Comparison of ENCODE assay signal across 13 cellular contexts in genomic region chr9:127885508-127886281, GRCh38. TPM values are rescaled to one million over a fixed set of nuclear protein-coding genes. Genes with fewer than 3 reads are reported as not detected.
DNase-seq lines count a peak whose midpoint lies in the region; ATAC-seq and TF ChIP-seq lines count a peak whose summit lies in the region.
"Had no signal": no experiment of that assay in that cellular context is flagged by ENCODE, and none has a peak within 500 bp of the region (broad histone marks: within the 10 kb centered on the region; RNA-seq: fewer than 3 reads in every experiment).

No MANE protein-coding gene starts in this region.

- H3K9ac ChIP-seq in adipocyte (ENCODE audit: low read length) (peak overlapping the region; percentile 9), mesendoderm (ENCODE audit: low read length) (no peak overlapping the region)

- no peaks in the 10 kb centered on the region for H3K79me1 ChIP-seq in mesendoderm (ENCODE audit: low read length)

- 75% methylated on average over 13 of the region's 13 CpGs for WGBS in right cardiac atrium
- no CpG with 5 or more reads among the region's 13 CpGs for WGBS in mesendoderm (ENCODE audit: extremely low coverage, insufficient coverage, low lambda C conversion rate)
- WGBS in tibial nerve, 2 donors: 55 to 63% methylated on average over 8 to 13 of the region's 13 CpGs

- TF ChIP-seq POLR2A in tibial nerve (IDR thresholded peaks at IDR 0.05): no peak

- H3K18ac ChIP-seq in mesendoderm (ENCODE audit: low read length): no peak overlapping the region

- H3K4me2 ChIP-seq in mesendoderm (ENCODE audit: low read length): no peak overlapping the region

- TF ChIP-seq CTCF in tibial nerve (IDR thresholded peaks at IDR 0.05): no peak

- H2BK120ac ChIP-seq in mesendoderm (ENCODE audit: low read depth, low read length): no peak overlapping the region

- no peaks in the 10 kb centered on the region for H3K9me3 ChIP-seq in right cardiac atrium (ENCODE audit: control insufficient read depth, low read length)
- H3K9me3 ChIP-seq in adipocyte (ENCODE audit: control insufficient read depth, low read length): no peaks in the 10 kb centered on the region
- H3K9me3 ChIP-seq in tibial nerve: no peaks in the 10 kb centered on the region

- ATAC-seq in right cardiac atrium: no peak
- ATAC-seq in Right ventricle myocardium superior (ENCODE audit: poor library complexity): no peak
- ATAC-seq in HG03520 (IDR thresholded peaks at IDR 0.05; ENCODE audit: unreplicated experiment): no peak

- H3K4me1 ChIP-seq in right cardiac atrium (ENCODE audit: control insufficient read depth, insufficient read depth, low read length) (peaks cover 8% of the 10 kb centered on the region), adipocyte (ENCODE audit: control insufficient read depth, insufficient read depth, low read length) (peaks cover 8% of the 10 kb centered on the region), mesendoderm (ENCODE audit: control insufficient read depth, low read depth, low read length) (no peaks in the 10 kb centered on the region), tibial nerve (peaks cover 0 to 35% (median 14%) of the 10 kb centered on the region in 4 donors)

- H3K27me3 ChIP-seq in right cardiac atrium (ENCODE audit: control insufficient read depth, insufficient read depth): no peaks in the 10 kb centered on the region
- no peaks in the 10 kb centered on the region for H3K27me3 ChIP-seq in adipocyte (replicated peaks; ENCODE audit: control insufficient read depth, insufficient read depth, low read length)
- no peaks in the 10 kb centered on the region for H3K27me3 ChIP-seq in mesendoderm (ENCODE audit: insufficient read depth, low read length, poor library complexity)
- no peaks in the 10 kb centered on the region for H3K27me3 ChIP-seq in tibial nerve

- DNase-seq in right cardiac atrium (peak in 2 of 3 donors; percentile 17 to 28), Right ventricle myocardium superior (no peak), adipocyte (ENCODE audit: low read depth) (no peak), mesendoderm (no peak), tibial nerve (ENCODE audit: low spot score in 2 of 2) (no peak), cortex of kidney (lab: John Stamatoyannopoulos, UW) (no peak)
- DNase-seq in activated CD4-positive, alpha-beta T cell treated with anti-CD3 and anti-CD28 coated beads, Interleukin-2, amount 50 U/mL, for 48 hours: no peak
- DNase-seq: kidney, NCI-H187, NCI-H226, SHP77 treated with DMSO at 0.1 percent for 48 hours had no signal

- TF ChIP-seq EP300 in tibial nerve (IDR thresholded peaks at IDR 0.05): no peak

- no peak overlapping the region for H3K4ac ChIP-seq in mesendoderm (ENCODE audit: low read depth, low read length)

- H3K27ac ChIP-seq in right cardiac atrium (ENCODE audit: low read length) (no peak overlapping the region), mesendoderm (ENCODE audit: low read depth, low read length) (no peak overlapping the region), tibial nerve (peak overlapping the region in 3 of 4 donors; percentile 43 to 76 (median 63))
- H3K27ac ChIP-seq: HL-60 had no signal

- H2AK5ac ChIP-seq in mesendoderm (ENCODE audit: low read length): no peak overlapping the region

- no peak overlapping the region for H2BK5ac ChIP-seq in mesendoderm (ENCODE audit: low read length)

- H3K4me3 ChIP-seq in right cardiac atrium (ENCODE audit: low read length) (no peak overlapping the region), adipocyte (ENCODE audit: low read length) (no peak overlapping the region), mesendoderm (ENCODE audit: low read length) (no peak overlapping the region), tibial nerve (no peak overlapping the region)

- intact Hi-C loops in right cardiac atrium (cut with DNase I): no loop called here
- intact Hi-C loops in Right ventricle myocardium superior (cut with DNase I): no loop called here

- no peak overlapping the region for H4K5ac ChIP-seq in mesendoderm (ENCODE audit: low read length)

- no peak overlapping the region for H2BK15ac ChIP-seq in mesendoderm (replicated peaks; ENCODE audit: low read depth)

- H3K56ac ChIP-seq in mesendoderm (ENCODE audit: low read length): peak overlapping the region; percentile 2

- H3K23ac ChIP-seq in mesendoderm (ENCODE audit: low read length): no peak overlapping the region

- peaks cover 66% of the 10 kb centered on the region for H3K36me3 ChIP-seq in adipocyte (ENCODE audit: control insufficient read depth, insufficient read depth, low read length, severe bottlenecking)
- peaks cover 2% of the 10 kb centered on the region for H3K36me3 ChIP-seq in mesendoderm (ENCODE audit: control insufficient read depth, insufficient read depth, low read length)
- peaks cover 9 to 82% (median 24%) of the 10 kb centered on the region in 3 donors for H3K36me3 ChIP-seq in tibial nerve

- H3K79me2 ChIP-seq in mesendoderm (ENCODE audit: control insufficient read depth, insufficient read depth, low read length): no peaks in the 10 kb centered on the region

- H4K8ac ChIP-seq in mesendoderm (ENCODE audit: low read depth, low read length): no peak overlapping the region

RNA-seq across cellular contexts. Expression of gene AK1, which starts 8.2 kb away (rescaled TPM):
- 100 to 1,000 TPM; 630 to 722 (median 659) TPM for total RNA-seq in right cardiac atrium
- polyA plus RNA-seq in right cardiac atrium: 811 TPM
- total RNA-seq in Right ventricle myocardium superior: 932 TPM
- 24.5 TPM for polyA plus RNA-seq in mesendoderm (2013, experiment 1 of 2)
- polyA plus RNA-seq in mesendoderm (2013, experiment 2 of 2): 21.1 TPM
- 10 to 100 TPM; 29.9 to 65.1 (median 38.7) TPM for total RNA-seq in tibial nerve

RNA-seq across cellular contexts. Expression of gene ST6GALNAC6, which starts 13.7 kb away (rescaled TPM):
- 10 to 100 TPM; 60.1 to 73.7 (median 65.2) TPM for total RNA-seq in right cardiac atrium
- polyA plus RNA-seq in right cardiac atrium: 55.9 TPM
- 38.2 TPM for total RNA-seq in Right ventricle myocardium superior
- polyA plus RNA-seq in mesendoderm (2013, experiment 1 of 2): 11.0 TPM
- 11.5 TPM for polyA plus RNA-seq in mesendoderm (2013, experiment 2 of 2)
- 100 to 1,000 TPM; 108 to 193 (median 172) TPM for total RNA-seq in tibial nerve

RNA-seq across cellular contexts. Expression of gene ST6GALNAC4, which starts 31.1 kb away (rescaled TPM):
- total RNA-seq in right cardiac atrium: 10 to 100 TPM; 26.3 to 36.7 (median 32.3) TPM
- polyA plus RNA-seq in right cardiac atrium: 24.3 TPM
- 18.1 TPM for total RNA-seq in Right ventricle myocardium superior
- 12.3 TPM for polyA plus RNA-seq in mesendoderm (2013, experiment 1 of 2)
- polyA plus RNA-seq in mesendoderm (2013, experiment 2 of 2): 14.4 TPM
- 10 to 100 TPM; 23.9 to 70.5 (median 37.0) TPM for total RNA-seq in tibial nerve

RNA-seq across cellular contexts. Expression of gene ENG, which starts 31.2 kb away (rescaled TPM):
- total RNA-seq in right cardiac atrium (100 to 1,000 TPM; 275 to 462 (median 364) TPM), Right ventricle myocardium superior (118 TPM), tibial nerve (100 to 1,000 TPM in 1 of 4 donors, 10 to 100 TPM in 3; 24.9 to 137 (median 85.6) TPM)
- polyA plus RNA-seq in right cardiac atrium: 362 TPM
- polyA plus RNA-seq in mesendoderm (2013, experiment 1 of 2): 5.9 TPM
- 5.4 TPM for polyA plus RNA-seq in mesendoderm (2013, experiment 2 of 2)

RNA-seq across cellular contexts. Expression of gene PIP5KL1, which starts 44.9 kb away (rescaled TPM):
- total RNA-seq in right cardiac atrium: 1 to 10 TPM in 1 of 4 donors, under 1 TPM in 1, not detected in 2; 0.29 to 1.3 TPM
- polyA plus RNA-seq in right cardiac atrium: 0.29 TPM
- total RNA-seq in Right ventricle myocardium superior: 0.48 TPM
- polyA plus RNA-seq in mesendoderm (2013, experiment 1 of 2): 4.1 TPM
- polyA plus RNA-seq in mesendoderm (2013, experiment 2 of 2): 3.5 TPM
- total RNA-seq in tibial nerve: under 1 TPM in 1 of 4 donors, not detected in 3; 0.59 TPM

Comparison
In these comparisons a context has a peak if more than half of its experiments do, and no peak if none do; other contexts are left out.
1. DNase-seq: peak in right cardiac atrium (2 of 3); none in Right ventricle myocardium superior (single experiment), adipocyte (single experiment), mesendoderm (single experiment), tibial nerve (0 of 2), cortex of kidney (single experiment) and activated CD4-positive, alpha-beta T cell treated with anti-CD3 and anti-CD28 coated beads, Interleukin-2, amount 50 U/mL, for 48 hours (0 of 2).
2. H3K27ac ChIP-seq: peak in tibial nerve (3 of 4); none in right cardiac atrium (single experiment) and mesendoderm (single experiment).
3. RNA of gene AK1, which starts 8.2 kb away (total RNA-seq): 932 TPM in Right ventricle myocardium superior (single experiment) and 630 to 722 TPM in right cardiac atrium; 29.9 to 65.1 TPM in tibial nerve; every median in the first group is over 4 times any median in the second.